In the genomic region with DNA sequence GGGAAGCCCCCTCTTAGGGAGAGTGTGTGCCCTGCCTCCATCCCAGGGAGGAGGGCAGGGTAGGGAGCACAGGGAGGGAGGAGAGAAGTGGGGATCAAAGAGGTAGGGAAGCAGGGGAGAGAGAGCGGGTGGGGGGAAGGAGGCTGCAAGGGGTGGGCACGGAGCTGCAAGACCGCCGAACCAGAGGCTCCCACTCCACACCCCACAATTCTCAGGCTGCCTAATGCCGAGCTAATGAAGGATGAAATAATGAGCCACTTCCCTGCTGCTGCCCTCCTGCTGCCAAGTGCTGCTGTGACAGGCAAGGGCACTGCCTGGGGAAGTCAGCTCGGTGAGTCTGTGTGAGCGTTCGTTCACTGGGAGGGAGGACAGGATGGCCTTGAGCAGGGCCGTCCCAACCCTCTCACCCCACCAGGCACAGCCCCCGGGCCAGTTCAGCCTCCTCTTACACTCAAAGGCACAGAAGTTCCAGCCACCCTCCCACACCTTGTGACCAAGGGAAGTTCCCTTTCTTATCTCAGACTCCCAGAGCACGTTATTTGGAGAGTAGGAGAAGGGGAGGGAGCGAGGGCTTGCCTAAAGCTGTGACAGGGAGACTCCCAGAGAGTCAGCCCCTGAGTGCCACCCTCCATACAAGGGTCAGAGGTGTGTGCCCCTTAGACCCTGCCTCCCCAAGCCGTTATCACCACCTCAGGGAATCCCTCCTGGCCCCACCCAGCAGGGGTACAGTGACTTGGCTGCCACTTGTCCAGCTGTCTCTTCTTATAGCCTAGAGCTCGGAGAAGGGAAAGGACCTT, we compare ENCODE assay signal across 1 cellular context.
TF ChIP-seq lines count a peak whose summit lies in the region.

No MANE protein-coding gene starts in this region.

TF ChIP-seq in HepG2, 621 proteins besides CTCF, POLR2A, EP300 and RAD21 (continued from another document and continues in another):
- no peak for TF ChIP-seq PHF21A (CRISPR knock-in tag; IDR thresholded peaks at IDR 0.05)
- TF ChIP-seq RARG (CRISPR knock-in tag; IDR thresholded peaks at IDR 0.05; ENCODE audit: low read depth): no peak
- TF ChIP-seq ZBTB38 (CRISPR knock-in tag; IDR thresholded peaks at IDR 0.05): no peak
- TF ChIP-seq TCF12 (IDR thresholded peaks at IDR 0.05): no peak
- TF ChIP-seq TCF12 (CRISPR knock-in tag; IDR thresholded peaks at IDR 0.05): no peak
- TF ChIP-seq HOXA9 (CRISPR knock-in tag; IDR thresholded peaks at IDR 0.05; ENCODE audit: borderline replicate concordance): no peak
- peak; percentile 27 for TF ChIP-seq TEAD3 (CRISPR knock-in tag; optimal IDR thresholded peaks at IDR 0.05; ENCODE audit: borderline replicate concordance)
- TF ChIP-seq ZFP36L1 (CRISPR knock-in tag; IDR thresholded peaks at IDR 0.05): no peak
- no peak for TF ChIP-seq RFXANK (CRISPR knock-in tag; IDR thresholded peaks at IDR 0.05)
- TF ChIP-seq ZNF260 (CRISPR knock-in tag; IDR thresholded peaks at IDR 0.05; ENCODE audit: borderline replicate concordance, low read depth): no peak
- TF ChIP-seq, protein P1, sequence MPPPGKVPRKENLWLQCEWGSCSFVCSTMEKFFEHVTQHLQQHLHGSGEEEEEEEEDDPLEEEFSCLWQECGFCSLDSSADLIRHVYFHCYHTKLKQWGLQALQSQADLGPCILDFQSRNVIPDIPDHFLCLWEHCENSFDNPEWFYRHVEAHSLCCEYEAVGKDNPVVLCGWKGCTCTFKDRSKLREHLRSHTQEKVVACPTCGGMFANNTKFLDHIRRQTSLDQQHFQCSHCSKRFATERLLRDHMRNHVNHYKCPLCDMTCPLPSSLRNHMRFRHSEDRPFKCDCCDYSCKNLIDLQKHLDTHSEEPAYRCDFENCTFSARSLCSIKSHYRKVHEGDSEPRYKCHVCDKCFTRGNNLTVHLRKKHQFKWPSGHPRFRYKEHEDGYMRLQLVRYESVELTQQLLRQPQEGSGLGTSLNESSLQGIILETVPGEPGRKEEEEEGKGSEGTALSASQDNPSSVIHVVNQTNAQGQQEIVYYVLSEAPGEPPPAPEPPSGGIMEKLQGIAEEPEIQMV (CRISPR knock-in tag; IDR thresholded peaks at IDR 0.05; ENCODE audit: low read depth): no peak
- no peak for TF ChIP-seq ZNF160 (CRISPR knock-in tag; IDR thresholded peaks at IDR 0.05)
- no peak for TF ChIP-seq ZNF383 (CRISPR knock-in tag; IDR thresholded peaks at IDR 0.05; ENCODE audit: borderline replicate concordance)
- no peak for TF ChIP-seq ZNF253 (CRISPR knock-in tag; IDR thresholded peaks at IDR 0.05; ENCODE audit: borderline replicate concordance)
- TF ChIP-seq FOXA1 (IDR thresholded peaks at IDR 0.05): no peak
- TF ChIP-seq FOXA1 (CRISPR knock-in tag; IDR thresholded peaks at IDR 0.05): no peak
- TF ChIP-seq PHF8 (CRISPR knock-in tag; IDR thresholded peaks at IDR 0.05): peak; percentile 29; the same call in 1 of the 2 replicates
- TF ChIP-seq ZNF768 (CRISPR knock-in tag; IDR thresholded peaks at IDR 0.05): no peak
- TF ChIP-seq, protein P2, sequence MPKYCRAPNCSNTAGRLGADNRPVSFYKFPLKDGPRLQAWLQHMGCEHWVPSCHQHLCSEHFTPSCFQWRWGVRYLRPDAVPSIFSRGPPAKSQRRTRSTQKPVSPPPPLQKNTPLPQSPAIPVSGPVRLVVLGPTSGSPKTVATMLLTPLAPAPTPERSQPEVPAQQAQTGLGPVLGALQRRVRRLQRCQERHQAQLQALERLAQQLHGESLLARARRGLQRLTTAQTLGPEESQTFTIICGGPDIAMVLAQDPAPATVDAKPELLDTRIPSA (CRISPR knock-in tag; IDR thresholded peaks at IDR 0.05; ENCODE audit: borderline replicate concordance): no peak
- no peak for TF ChIP-seq DNMT3B (CRISPR knock-in tag; conservative IDR thresholded peaks at IDR 0.05)
- TF ChIP-seq, protein P3, sequence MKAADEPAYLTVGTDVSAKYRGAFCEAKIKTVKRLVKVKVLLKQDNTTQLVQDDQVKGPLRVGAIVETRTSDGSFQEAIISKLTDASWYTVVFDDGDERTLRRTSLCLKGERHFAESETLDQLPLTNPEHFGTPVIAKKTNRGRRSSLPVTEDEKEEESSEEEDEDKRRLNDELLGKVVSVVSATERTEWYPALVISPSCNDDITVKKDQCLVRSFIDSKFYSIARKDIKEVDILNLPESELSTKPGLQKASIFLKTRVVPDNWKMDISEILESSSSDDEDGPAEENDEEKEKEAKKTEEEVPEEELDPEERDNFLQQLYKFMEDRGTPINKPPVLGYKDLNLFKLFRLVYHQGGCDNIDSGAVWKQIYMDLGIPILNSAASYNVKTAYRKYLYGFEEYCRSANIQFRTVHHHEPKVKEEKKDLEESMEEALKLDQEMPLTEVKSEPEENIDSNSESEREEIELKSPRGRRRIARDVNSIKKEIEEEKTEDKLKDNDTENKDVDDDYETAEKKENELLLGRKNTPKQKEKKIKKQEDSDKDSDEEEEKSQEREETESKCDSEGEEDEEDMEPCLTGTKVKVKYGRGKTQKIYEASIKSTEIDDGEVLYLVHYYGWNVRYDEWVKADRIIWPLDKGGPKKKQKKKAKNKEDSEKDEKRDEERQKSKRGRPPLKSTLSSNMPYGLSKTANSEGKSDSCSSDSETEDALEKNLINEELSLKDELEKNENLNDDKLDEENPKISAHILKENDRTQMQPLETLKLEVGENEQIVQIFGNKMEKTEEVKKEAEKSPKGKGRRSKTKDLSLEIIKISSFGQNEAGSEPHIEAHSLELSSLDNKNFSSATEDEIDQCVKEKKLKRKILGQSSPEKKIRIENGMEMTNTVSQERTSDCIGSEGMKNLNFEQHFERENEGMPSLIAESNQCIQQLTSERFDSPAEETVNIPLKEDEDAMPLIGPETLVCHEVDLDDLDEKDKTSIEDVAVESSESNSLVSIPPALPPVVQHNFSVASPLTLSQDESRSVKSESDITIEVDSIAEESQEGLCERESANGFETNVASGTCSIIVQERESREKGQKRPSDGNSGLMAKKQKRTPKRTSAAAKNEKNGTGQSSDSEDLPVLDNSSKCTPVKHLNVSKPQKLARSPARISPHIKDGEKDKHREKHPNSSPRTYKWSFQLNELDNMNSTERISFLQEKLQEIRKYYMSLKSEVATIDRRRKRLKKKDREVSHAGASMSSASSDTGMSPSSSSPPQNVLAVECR (CRISPR knock-in tag; IDR thresholded peaks at IDR 0.05; ENCODE audit: borderline replicate concordance): no peak
- no peak for TF ChIP-seq MXD4 (CRISPR knock-in tag; IDR thresholded peaks at IDR 0.05)
- no peak for TF ChIP-seq JUNB (CRISPR knock-in tag; IDR thresholded peaks at IDR 0.05; ENCODE audit: borderline replicate concordance)
- no peak for TF ChIP-seq SIX1 (CRISPR knock-in tag; IDR thresholded peaks at IDR 0.05; ENCODE audit: borderline replicate concordance)
- TF ChIP-seq ZNF672 (CRISPR knock-in tag; IDR thresholded peaks at IDR 0.05): no peak
- no peak; the same call in 1 of the 2 replicates for TF ChIP-seq MEIS2 (CRISPR knock-in tag; IDR thresholded peaks at IDR 0.05)
- no peak for TF ChIP-seq TOPORS (CRISPR knock-in tag; IDR thresholded peaks at IDR 0.05)
- TF ChIP-seq LCORL (IDR thresholded peaks at IDR 0.05): no peak
- TF ChIP-seq LCORL (CRISPR knock-in tag; IDR thresholded peaks at IDR 0.05): 0 out of 2 replicates have a peak, but pooled peaks have one; percentile 35
- no peak for TF ChIP-seq ZNF558 (CRISPR knock-in tag; IDR thresholded peaks at IDR 0.05; ENCODE audit: borderline replicate concordance)
- no peak for TF ChIP-seq ZGPAT (CRISPR knock-in tag; IDR thresholded peaks at IDR 0.05)
- no peak for TF ChIP-seq SRSF9 (IDR thresholded peaks at IDR 0.05; ENCODE audit: borderline replicate concordance, insufficient read depth, low read depth, low read length, poor library complexity, severe bottlenecking)
- no peak for TF ChIP-seq ZBTB42 (CRISPR knock-in tag; IDR thresholded peaks at IDR 0.05)
- no peak for TF ChIP-seq KDM6A (CRISPR knock-in tag; IDR thresholded peaks at IDR 0.05; ENCODE audit: low read depth)
- TF ChIP-seq ZFP36L2 (CRISPR knock-in tag; IDR thresholded peaks at IDR 0.05): no peak
- no peak for TF ChIP-seq ZNF337 (CRISPR knock-in tag; IDR thresholded peaks at IDR 0.05; ENCODE audit: borderline replicate concordance, low read depth)
- TF ChIP-seq HNRNPUL1 (IDR thresholded peaks at IDR 0.05; ENCODE audit: low read depth, low read length): no peak
- no peak for TF ChIP-seq DZIP1 (CRISPR knock-in tag; IDR thresholded peaks at IDR 0.05)
- no peak for TF ChIP-seq HES4 (CRISPR knock-in tag; IDR thresholded peaks at IDR 0.05; ENCODE audit: borderline replicate concordance)
- TF ChIP-seq HOMEZ (CRISPR knock-in tag; IDR thresholded peaks at IDR 0.05; ENCODE audit: low read depth): no peak
- TF ChIP-seq SPEN (CRISPR knock-in tag; IDR thresholded peaks at IDR 0.05; ENCODE audit: low read depth): no peak
- no peak for TF ChIP-seq REL (CRISPR knock-in tag; conservative IDR thresholded peaks at IDR 0.05)
- TF ChIP-seq ZNF274 (CRISPR knock-in tag; IDR thresholded peaks at IDR 0.05): no peak
- no peak for TF ChIP-seq MTF1 (CRISPR knock-in tag; IDR thresholded peaks at IDR 0.05)
- no peak for TF ChIP-seq WIZ (CRISPR knock-in tag; IDR thresholded peaks at IDR 0.05)
- TF ChIP-seq ZNF761 (CRISPR knock-in tag; conservative IDR thresholded peaks at IDR 0.05): no peak
- TF ChIP-seq GPN1 (CRISPR knock-in tag; IDR thresholded peaks at IDR 0.05; ENCODE audit: borderline replicate concordance): no peak
- no peak for TF ChIP-seq KLF12 (CRISPR knock-in tag; IDR thresholded peaks at IDR 0.05; ENCODE audit: borderline replicate concordance)
- TF ChIP-seq, protein P4, sequence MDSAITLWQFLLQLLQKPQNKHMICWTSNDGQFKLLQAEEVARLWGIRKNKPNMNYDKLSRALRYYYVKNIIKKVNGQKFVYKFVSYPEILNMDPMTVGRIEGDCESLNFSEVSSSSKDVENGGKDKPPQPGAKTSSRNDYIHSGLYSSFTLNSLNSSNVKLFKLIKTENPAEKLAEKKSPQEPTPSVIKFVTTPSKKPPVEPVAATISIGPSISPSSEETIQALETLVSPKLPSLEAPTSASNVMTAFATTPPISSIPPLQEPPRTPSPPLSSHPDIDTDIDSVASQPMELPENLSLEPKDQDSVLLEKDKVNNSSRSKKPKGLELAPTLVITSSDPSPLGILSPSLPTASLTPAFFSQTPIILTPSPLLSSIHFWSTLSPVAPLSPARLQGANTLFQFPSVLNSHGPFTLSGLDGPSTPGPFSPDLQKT (CRISPR knock-in tag; IDR thresholded peaks at IDR 0.05; ENCODE audit: borderline replicate concordance): no peak
- 0 out of 2 replicates have a peak, but pooled peaks have one; percentile 28 for TF ChIP-seq ZSCAN25 (CRISPR knock-in tag; IDR thresholded peaks at IDR 0.05)
- TF ChIP-seq PAX8 (CRISPR knock-in tag; IDR thresholded peaks at IDR 0.05; ENCODE audit: borderline replicate concordance): no peak
- TF ChIP-seq SALL1 (CRISPR knock-in tag; IDR thresholded peaks at IDR 0.05): peak; percentile 37; the same call in 1 of the 2 replicates
- TF ChIP-seq, protein P5, sequence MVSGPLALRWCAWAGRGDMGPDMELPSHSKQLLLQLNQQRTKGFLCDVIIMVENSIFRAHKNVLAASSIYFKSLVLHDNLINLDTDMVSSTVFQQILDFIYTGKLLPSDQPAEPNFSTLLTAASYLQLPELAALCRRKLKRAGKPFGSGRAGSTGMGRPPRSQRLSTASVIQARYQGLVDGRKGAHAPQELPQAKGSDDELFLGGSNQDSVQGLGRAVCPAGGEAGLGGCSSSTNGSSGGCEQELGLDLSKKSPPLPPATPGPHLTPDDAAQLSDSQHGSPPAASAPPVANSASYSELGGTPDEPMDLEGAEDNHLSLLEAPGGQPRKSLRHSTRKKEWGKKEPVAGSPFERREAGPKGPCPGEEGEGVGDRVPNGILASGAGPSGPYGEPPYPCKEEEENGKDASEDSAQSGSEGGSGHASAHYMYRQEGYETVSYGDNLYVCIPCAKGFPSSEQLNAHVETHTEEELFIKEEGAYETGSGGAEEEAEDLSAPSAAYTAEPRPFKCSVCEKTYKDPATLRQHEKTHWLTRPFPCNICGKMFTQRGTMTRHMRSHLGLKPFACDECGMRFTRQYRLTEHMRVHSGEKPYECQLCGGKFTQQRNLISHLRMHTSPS (CRISPR knock-in tag; IDR thresholded peaks at IDR 0.05; ENCODE audit: low read depth): 0 out of 2 replicates have a peak, but pooled peaks have one; percentile 46
